In the genomic region with DNA sequence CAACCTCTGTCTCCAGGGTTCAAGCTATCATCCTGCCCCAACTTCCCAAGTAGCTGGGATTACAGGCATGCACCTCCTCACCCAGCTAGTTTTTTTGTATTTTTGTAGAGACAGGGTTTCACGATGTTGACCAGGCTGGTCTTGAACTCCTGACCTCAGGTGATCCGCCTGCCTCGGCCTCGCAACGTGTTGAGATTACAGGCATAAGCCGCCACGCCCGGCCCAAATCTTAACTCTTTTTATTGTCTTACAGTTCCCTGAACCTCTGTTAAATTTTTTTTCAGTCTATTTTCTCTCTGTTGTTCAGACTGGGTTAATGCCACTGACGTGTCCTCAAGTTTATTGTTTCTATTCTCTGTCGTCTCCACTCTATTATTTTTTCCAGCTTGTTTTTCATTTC, we compare ENCODE assay signal across 38 cellular contexts.
"Had no signal": no experiment of that assay in that cellular context is flagged by ENCODE, and none has a peak within 500 bp of the region (broad histone marks: within the 10 kb centered on the region; RNA-seq: fewer than 3 reads in every experiment).

No MANE protein-coding gene starts in this region.

- H3K4me3 ChIP-seq: adrenal gland, ascending aorta, body of pancreas, breast epithelium, cardiac muscle cell had no signal

- H3K36me3 Mint-ChIP-seq: activated naive CD4-positive, alpha-beta T cell treated with anti-CD3 and anti-CD28 coated beads, Interleukin-2, amount 10 ng/mL, durations not matched to agents 7 days and 5 days; activated naive CD4-positive, alpha-beta T cell treated with anti-CD3 and anti-CD28 coated beads, Interleukin-2, amount 50 U/mL, for 24 hours; activated naive CD4-positive, alpha-beta T cell treated with anti-CD3 and anti-CD28 coated beads, Interleukin-2, amount 50 U/mL, for 72 hours; activated naive CD8-positive, alpha-beta T cell; activated naive CD8-positive, alpha-beta T cell treated with anti-CD3 and anti-CD28 coated beads for 36 hours; activated naive CD8-positive, alpha-beta T cell treated with anti-CD3 and anti-CD28 coated beads, Interleukin-2, amount 10 ng/mL, durations not matched to agents 7 days and 5 days; brain had no signal

- H3K27ac Mint-ChIP-seq: activated naive CD4-positive, alpha-beta T cell treated with anti-CD3 and anti-CD28 coated beads for 36 hours; activated naive CD4-positive, alpha-beta T cell treated with anti-CD3 and anti-CD28 coated beads, Interleukin-2, amount 10 ng/mL, durations not matched to agents 7 days and 5 days; activated naive CD4-positive, alpha-beta T cell treated with anti-CD3 and anti-CD28 coated beads, Interleukin-2, amount 50 U/mL, for 24 hours; activated naive CD4-positive, alpha-beta T cell treated with anti-CD3 and anti-CD28 coated beads, Interleukin-2, amount 50 U/mL, for 72 hours; activated naive CD8-positive, alpha-beta T cell; activated naive CD8-positive, alpha-beta T cell treated with anti-CD3 and anti-CD28 coated beads for 36 hours; activated naive CD8-positive, alpha-beta T cell treated with anti-CD3 and anti-CD28 coated beads, Interleukin-2, amount 10 ng/mL, durations not matched to agents 7 days and 5 days; activated naive CD8-positive, alpha-beta T cell treated with anti-CD3 and anti-CD28 coated beads, Interleukin-2, amount 50 U/mL, for 24 hours; activated T-cell treated with anti-CD3 and anti-CD28 coated beads, Interleukin-2, amount 50 U/mL, for 24 hours; activated T-cell treated with anti-CD3 and anti-CD28 coated beads, Interleukin-2, amount 50 U/mL, for 72 hours; activated T-helper 1 cell treated with anti-CD3 and anti-CD28 coated beads, Interleukin-12 subunit alpha, Interleukin-12 subunit beta, Interleukin-2, Interleukin-4 antibody, amounts not matched to agents 30 ng/mL and 10 ng/mL and 1 ng/mL, durations not matched to agents 14 hours and 24 hours and 36 hours; activated T-helper 17 cell treated with anti-CD3 and anti-CD28 coated beads, Interleukin-2, amount 50 U/mL, for 72 hours; activated T-helper 2 cell treated with anti-CD3 and anti-CD28 coated beads, Interferon-gamma antibody, Interleukin-2, Interleukin-4, amounts not matched to agents 10 μg/mL and 5 μg/mL and 100 μg/mL, durations not matched to agents 14 hours and 24 hours and 36 hours; brain had no signal

- DNase-seq: activated effector memory CD4-positive, alpha-beta T cell treated with anti-CD3 and anti-CD28 coated beads, Interleukin-2, amount 50 U/mL, for 16 hours; activated effector memory CD4-positive, alpha-beta T cell treated with Interleukin-2 at 50 U/mL for 16 hours; activated gamma-delta T cell; activated gamma-delta T cell treated with Interleukin-2 at 50 U/mL for 16 hours; activated naive CD4-positive, alpha-beta T cell; activated naive CD4-positive, alpha-beta T cell treated with anti-CD3 and anti-CD28 coated beads for 36 hours; activated naive CD4-positive, alpha-beta T cell treated with anti-CD3 and anti-CD28 coated beads, Interleukin-2, amount 10 ng/mL, durations not matched to agents 7 days and 5 days; activated naive CD4-positive, alpha-beta T cell treated with anti-CD3 and anti-CD28 coated beads, Interleukin-2, amount 50 U/mL, for 16 hours; activated naive CD4-positive, alpha-beta T cell treated with Interleukin-2 at 50 U/mL for 16 hours; activated naive CD8-positive, alpha-beta T cell treated with anti-CD3 and anti-CD28 coated beads for 36 hours; activated naive CD8-positive, alpha-beta T cell treated with anti-CD3 and anti-CD28 coated beads, Interleukin-2, amount 10 ng/mL, durations not matched to agents 7 days and 5 days; activated naive CD8-positive, alpha-beta T cell treated with anti-CD3 and anti-CD28 coated beads, Interleukin-2, amount 50 U/mL, for 24 hours; activated T-cell treated with anti-CD3 and anti-CD28 coated beads, Interleukin-2, amount 50 U/mL, for 1 hour; activated T-cell treated with anti-CD3 and anti-CD28 coated beads, Interleukin-2, amount 50 U/mL, for 24 hours; activated T-cell treated with anti-CD3 and anti-CD28 coated beads, Interleukin-2, amount 50 U/mL, for 4 hours; activated T-cell treated with anti-CD3 and anti-CD28 coated beads, Interleukin-2, amount 50 U/mL, for 48 hours; activated T-cell treated with anti-CD3 and anti-CD28 coated beads, Interleukin-2, amount 50 U/mL, for 72 hours; adrenal gland; amniotic stem cell; amygdala; anterior cingulate cortex; aorta; body of pancreas; brain microvascular endothelial cell; caudate nucleus; central memory CD4-positive, alpha-beta T cell; cerebellar nuclear complex had no signal

- H3K27me3 ChIP-seq: adrenal gland, ascending aorta, body of pancreas, brain microvascular endothelial cell, breast epithelium had no signal

- H3K4me1 ChIP-seq: adrenal gland, ascending aorta, body of pancreas, breast epithelium had no signal

- ATAC-seq: activated naive CD4-positive, alpha-beta T cell treated with anti-CD3 and anti-CD28 coated beads, Interleukin-2, amount 50 U/mL, for 72 hours; activated naive CD8-positive, alpha-beta T cell treated with anti-CD3 and anti-CD28 coated beads, Interleukin-2, amount 50 U/mL, for 24 hours; activated T-cell treated with anti-CD3 and anti-CD28 coated beads, Interleukin-2, amount 50 U/mL, for 4 hours; activated T-cell treated with anti-CD3 and anti-CD28 coated beads, Interleukin-2, amount 50 U/mL, for 72 hours; activated T-helper 17 cell treated with anti-CD3 and anti-CD28 coated beads, Interleukin-2, amount 50 U/mL, for 72 hours; body of pancreas had no signal

- H3K27ac ChIP-seq: adrenal gland, ascending aorta, body of pancreas, brain microvascular endothelial cell, breast epithelium, cardiac muscle cell had no signal

- H3K4me1 Mint-ChIP-seq: activated naive CD4-positive, alpha-beta T cell treated with anti-CD3 and anti-CD28 coated beads, Interleukin-2, amount 10 ng/mL, durations not matched to agents 7 days and 5 days; activated naive CD4-positive, alpha-beta T cell treated with anti-CD3 and anti-CD28 coated beads, Interleukin-2, amount 50 U/mL, for 24 hours; activated naive CD8-positive, alpha-beta T cell treated with anti-CD3 and anti-CD28 coated beads for 36 hours; activated naive CD8-positive, alpha-beta T cell treated with anti-CD3 and anti-CD28 coated beads, Interleukin-2, amount 10 ng/mL, durations not matched to agents 7 days and 5 days; activated naive CD8-positive, alpha-beta T cell treated with anti-CD3 and anti-CD28 coated beads, Interleukin-2, amount 50 U/mL, for 24 hours; activated T-helper 17 cell treated with anti-CD3 and anti-CD28 coated beads, Interleukin-2, amount 50 U/mL, for 72 hours; brain; central memory CD8-positive, alpha-beta T cell had no signal

- H3K4me3 Mint-ChIP-seq: activated naive CD4-positive, alpha-beta T cell treated with anti-CD3 and anti-CD28 coated beads for 36 hours; activated naive CD4-positive, alpha-beta T cell treated with anti-CD3 and anti-CD28 coated beads, Interleukin-2, amount 10 ng/mL, durations not matched to agents 7 days and 5 days; activated naive CD4-positive, alpha-beta T cell treated with anti-CD3 and anti-CD28 coated beads, Interleukin-2, amount 50 U/mL, for 24 hours; activated naive CD8-positive, alpha-beta T cell; activated naive CD8-positive, alpha-beta T cell treated with anti-CD3 and anti-CD28 coated beads for 36 hours; activated naive CD8-positive, alpha-beta T cell treated with anti-CD3 and anti-CD28 coated beads, Interleukin-2, amount 10 ng/mL, durations not matched to agents 7 days and 5 days; activated naive CD8-positive, alpha-beta T cell treated with anti-CD3 and anti-CD28 coated beads, Interleukin-2, amount 50 U/mL, for 24 hours; activated T-cell treated with anti-CD3 and anti-CD28 coated beads, Interleukin-2, amount 50 U/mL, for 24 hours; activated T-cell treated with anti-CD3 and anti-CD28 coated beads, Interleukin-2, amount 50 U/mL, for 4 hours; activated T-cell treated with anti-CD3 and anti-CD28 coated beads, Interleukin-2, amount 50 U/mL, for 72 hours; activated T-helper 1 cell treated with anti-CD3 and anti-CD28 coated beads, Interleukin-12 subunit alpha, Interleukin-12 subunit beta, Interleukin-2, Interleukin-4 antibody, amounts not matched to agents 30 ng/mL and 10 ng/mL and 1 ng/mL, durations not matched to agents 14 hours and 24 hours and 36 hours; activated T-helper 17 cell treated with anti-CD3 and anti-CD28 coated beads, Interleukin-2, amount 50 U/mL, for 72 hours; brain; central memory CD8-positive, alpha-beta T cell had no signal

- H3K36me3 ChIP-seq: adrenal gland, ascending aorta, brain microvascular endothelial cell, breast epithelium, cardiac muscle cell had no signal

- H3K27me3 Mint-ChIP-seq: activated naive CD4-positive, alpha-beta T cell treated with anti-CD3 and anti-CD28 coated beads, Interleukin-2, amount 10 ng/mL, durations not matched to agents 7 days and 5 days; activated naive CD8-positive, alpha-beta T cell treated with anti-CD3 and anti-CD28 coated beads for 36 hours; activated naive CD8-positive, alpha-beta T cell treated with anti-CD3 and anti-CD28 coated beads, Interleukin-2, amount 10 ng/mL, durations not matched to agents 7 days and 5 days; activated naive CD8-positive, alpha-beta T cell treated with anti-CD3 and anti-CD28 coated beads, Interleukin-2, amount 50 U/mL, for 24 hours; activated T-cell treated with anti-CD3 and anti-CD28 coated beads, Interleukin-2, amount 50 U/mL, for 24 hours; brain; central memory CD8-positive, alpha-beta T cell had no signal

- H3K9me3 ChIP-seq: adrenal gland, ascending aorta, body of pancreas, breast epithelium had no signal

- H3K9me3 Mint-ChIP-seq: activated naive CD4-positive, alpha-beta T cell treated with anti-CD3 and anti-CD28 coated beads for 36 hours; activated naive CD8-positive, alpha-beta T cell treated with anti-CD3 and anti-CD28 coated beads for 36 hours; activated naive CD8-positive, alpha-beta T cell treated with anti-CD3 and anti-CD28 coated beads, Interleukin-2, amount 10 ng/mL, durations not matched to agents 7 days and 5 days; activated naive CD8-positive, alpha-beta T cell treated with anti-CD3 and anti-CD28 coated beads, Interleukin-2, amount 50 U/mL, for 24 hours; activated T-cell treated with anti-CD3 and anti-CD28 coated beads, Interleukin-2, amount 50 U/mL, for 24 hours; activated T-helper 1 cell treated with anti-CD3 and anti-CD28 coated beads, Interleukin-12 subunit alpha, Interleukin-12 subunit beta, Interleukin-2, Interleukin-4 antibody, amounts not matched to agents 30 ng/mL and 10 ng/mL and 1 ng/mL, durations not matched to agents 14 hours and 24 hours and 36 hours; activated T-helper 17 cell treated with anti-CD3 and anti-CD28 coated beads, Interleukin-2, amount 50 U/mL, for 72 hours; activated T-helper 2 cell treated with anti-CD3 and anti-CD28 coated beads, Interferon-gamma antibody, Interleukin-2, Interleukin-4, amounts not matched to agents 10 μg/mL and 5 μg/mL and 100 μg/mL, durations not matched to agents 14 hours and 24 hours and 36 hours had no signal
